ENCODE assay signal across 25 cellular contexts in genomic region chr10:37681617-37681999, GRCh38.
"Had no signal": no experiment of that assay in that cellular context is flagged by ENCODE, and none has a peak within 500 bp of the region (broad histone marks: within the 10 kb centered on the region; RNA-seq: fewer than 3 reads in every experiment).

No MANE protein-coding gene starts in this region.

- H3K4me3 ChIP-seq: left ventricle myocardium inferior, lung, neural progenitor cell, ovary, right atrium auricular region, skin epidermis, stomach, thyroid gland, transverse colon, upper lobe of left lung, vagina had no signal

- H3K36me3 ChIP-seq: left ventricle myocardium inferior, neural progenitor cell, neutrophil, ovary, right atrium auricular region, stomach, thyroid gland, transverse colon, upper lobe of left lung, vagina had no signal

- H3K27ac ChIP-seq: left ventricle myocardium inferior, neural progenitor cell, neutrophil, ovary, right atrium auricular region, skin epidermis, stomach, testis, thyroid gland, transverse colon, upper lobe of left lung, vagina had no signal

- DNase-seq: islet precursor cell; left ventricle myocardium inferior; mesendoderm; naive B cell; natural killer cell; nephron progenitor cell; occipital lobe; ovary; stimulated activated CD4-positive, alpha-beta T cell treated with anti-CD3 and anti-CD28 coated beads, Interleukin-12 subunit alpha, Interleukin-12 subunit beta, amount 100 ng/mL, for 4 hours; stimulated activated CD4-positive, alpha-beta T cell treated with anti-CD3 and anti-CD28 coated beads, Interleukin-15, amount 100 ng/mL, for 24 hours; stimulated activated CD4-positive, alpha-beta T cell treated with anti-CD3 and anti-CD28 coated beads, Interleukin-2, amount 100 ng/mL, for 24 hours; stimulated activated CD4-positive, alpha-beta T cell treated with anti-CD3 and anti-CD28 coated beads, Interleukin-4, amount 100 ng/mL, for 1 hour; stimulated activated naive B cell treated with anti-CD40 and anti-IgM and Interleukin-4, amounts not matched to agents 10 μg/mL and 1 μg/mL and 100 μg/mL, for 72 hours; stimulated activated naive CD8-positive, alpha-beta T cell treated with anti-CD3 and anti-CD28 coated beads, Interleukin-15, Interleukin-2, amounts not matched to agents 100 U/mL and 50 U/mL, for 24 hours; stomach; testis; thyroid gland; transverse colon had no signal

- H3K9me3 ChIP-seq: left ventricle myocardium inferior, ovary, right atrium auricular region, testis, thyroid gland, transverse colon, vagina had no signal

- H3K4me1 ChIP-seq: left ventricle myocardium inferior, neural progenitor cell, right atrium auricular region, stomach, thyroid gland, transverse colon, upper lobe of left lung, vagina had no signal

- H3K27me3 ChIP-seq: neural progenitor cell, neutrophil, ovary, right atrium auricular region, stomach, testis, thyroid gland, transverse colon, upper lobe of left lung, vagina had no signal
